ENCODE assay signal across 8 cellular contexts in genomic region chr22:38353142-38353629, GRCh38. TPM values are rescaled to one million over a fixed set of nuclear protein-coding genes. Genes with fewer than 3 reads are reported as not detected.
DNase-seq lines count a peak whose midpoint lies in the region; ATAC-seq and TF ChIP-seq lines count a peak whose summit lies in the region.

No MANE protein-coding gene starts in this region.

- no peak overlapping the region for H3K9ac ChIP-seq in mesenchymal stem cell (ENCODE audit: low read length)

- DNase-seq in NCI-H2227 (lab: John Stamatoyannopoulos, UW; ENCODE audit: unreplicated experiment): peak; percentile 42
- no peak for DNase-seq in NCI-H2227 treated with DMSO at 0.1 percent for 48 hours (lab: John Stamatoyannopoulos, UW)
- peak; percentile 13 for DNase-seq in MV-4-11 (lab: John Stamatoyannopoulos, UW)
- peak; percentile 51 to 59 for DNase-seq in activated CD4-positive, alpha-beta T cell treated with anti-CD3 and anti-CD28 coated beads, Interleukin-2, amount 50 U/mL, for 4 hours
- peak in 9 of 10 donors; percentile 36 to 87 (median 52) for DNase-seq in dorsolateral prefrontal cortex
- peak; percentile 44 for DNase-seq in mesenchymal stem cell
- peak; percentile 51 to 55 for DNase-seq in stimulated activated CD8-positive, alpha-beta memory T cell treated with anti-CD3 and anti-CD28 coated beads, Interleukin-15, amount 100 ng/mL, for 48 hours (ENCODE audit: low read depth in 2 of 2)

- H3K79me1 ChIP-seq in mesenchymal stem cell (replicated peaks; ENCODE audit: low read length, poor library complexity, severe bottlenecking): peaks cover 6% of the 10 kb centered on the region

- H3K27me3 ChIP-seq in dorsolateral prefrontal cortex (no peaks in the 10 kb centered on the region), mesenchymal stem cell (ENCODE audit: control insufficient read depth in 1 of 2, insufficient read depth in 1 of 2, low read length in 2 of 2) (no peaks in the 10 kb centered on the region)

- H3K27ac ChIP-seq in dorsolateral prefrontal cortex (peak overlapping the region in 21 of 59 donors; percentile 20 to 75 (median 36)), mesenchymal stem cell (ENCODE audit: low read length, poor library complexity, severe bottlenecking) (no peak overlapping the region)

- H3K18ac ChIP-seq in mesenchymal stem cell (ENCODE audit: low read depth in 1 of 2, low read length in 2 of 2): no peak overlapping the region

- peaks cover 1% of the 10 kb centered on the region for H3K4me1 ChIP-seq in mesenchymal stem cell (ENCODE audit: control insufficient read depth, insufficient read depth, low read depth, low read length)

- H3K36me3 ChIP-seq in mesenchymal stem cell (ENCODE audit: control insufficient read depth in 1 of 2, insufficient read depth in 2 of 2, low read depth in 1 of 2, low read length in 2 of 2): peaks cover 3 to 27% of the 10 kb centered on the region in 2 experiments

- no peak overlapping the region for H2BK5ac ChIP-seq in mesenchymal stem cell (ENCODE audit: low read depth, low read length, poor library complexity, severe bottlenecking)

- ATAC-seq in HG03097 (IDR thresholded peaks at IDR 0.05; ENCODE audit: low FRiP score, unreplicated experiment): no peak

- H2AFZ ChIP-seq in mesenchymal stem cell (ENCODE audit: low read depth, low read length): no peak overlapping the region

- no peak overlapping the region for H2AK5ac ChIP-seq in mesenchymal stem cell (ENCODE audit: low read length, severe bottlenecking)

- H3K14ac ChIP-seq in mesenchymal stem cell (ENCODE audit: low read length in 2 of 2): no peak overlapping the region

- H4K8ac ChIP-seq in mesenchymal stem cell (ENCODE audit: low read length): peak overlapping the region; percentile 40

- no peaks in the 10 kb centered on the region for H3K9me3 ChIP-seq in mesenchymal stem cell (ENCODE audit: control insufficient read depth, low read length)

- no peak overlapping the region for H3K4me2 ChIP-seq in mesenchymal stem cell (ENCODE audit: low read length, poor library complexity, severe bottlenecking)

- no peak overlapping the region for H2BK12ac ChIP-seq in mesenchymal stem cell (ENCODE audit: low read length in 2 of 2)

- TF ChIP-seq CTCF in dorsolateral prefrontal cortex (IDR thresholded peaks at IDR 0.05 in 54 of 56, conservative IDR thresholded peaks at IDR 0.05 in 2 of 56; ENCODE audit: low read depth in 1 of 56, partially characterized antibody in 56 of 56): peak; percentile 86 to 99 (median 98)

- intact Hi-C loops in dorsolateral prefrontal cortex (cut with DNase I): loop anchor here (2.0 to 10.0 kb wide), 5 partner anchors 34 to 278 kb away; no protein-coding TSS in a partner anchor

- H3K4me3 ChIP-seq in dorsolateral prefrontal cortex (peak overlapping the region in 3 of 59 donors; percentile 1 to 31 (median 13)), mesenchymal stem cell (ENCODE audit: insufficient read depth in 1 of 2, low read depth in 1 of 2, low read length in 2 of 2) (no peak overlapping the region)

- no peak overlapping the region for H2BK120ac ChIP-seq in mesenchymal stem cell (ENCODE audit: low read depth, low read length)

- H2BK15ac ChIP-seq in mesenchymal stem cell (ENCODE audit: low read depth, poor library complexity, severe bottlenecking): no peak overlapping the region

- WGBS in mesenchymal stem cell: 26% methylated on average over 31 of the region's 33 CpGs

- no peak overlapping the region for H3K4ac ChIP-seq in mesenchymal stem cell (ENCODE audit: low read depth in 1 of 2, low read length in 2 of 2)

- no peak overlapping the region for H3K23ac ChIP-seq in mesenchymal stem cell (ENCODE audit: low read length in 2 of 2)

- peak overlapping the region; percentile 41 for H4K91ac ChIP-seq in mesenchymal stem cell (ENCODE audit: low read length)

RNA-seq across cellular contexts. Expression of gene CSNK1E, which starts 36.0 kb away (rescaled TPM):
- total RNA-seq in dorsolateral prefrontal cortex: 100 to 1,000 TPM; 150 to 281 (median 197) TPM
- 175 TPM for polyA plus RNA-seq in mesenchymal stem cell (2013, experiment 1 of 2)
- 170 TPM for polyA plus RNA-seq in mesenchymal stem cell (2013, experiment 2 of 2)
